24 cellular contexts compared by ENCODE assay signal in genomic region chr16:67230809-67231660, GRCh38. TPM values are rescaled to one million over a fixed set of nuclear protein-coding genes. Genes with fewer than 3 reads are reported as not detected.
DNase-seq lines count a peak whose midpoint lies in the region; ATAC-seq and TF ChIP-seq lines count a peak whose summit lies in the region.
"Had no signal": no experiment of that assay in that cellular context is flagged by ENCODE, and none has a peak within 500 bp of the region (broad histone marks: within the 10 kb centered on the region; RNA-seq: fewer than 3 reads in every experiment).

No MANE protein-coding gene starts in this region.

- H3K9me3 ChIP-seq in mucosa of descending colon = no peaks in the 10 kb centered on the region
- H3K9me3 ChIP-seq in HAP-1 = peaks cover 2% of the 10 kb centered on the region; the same call in 1 of the 2 replicates
- H3K9me3 ChIP-seq: left ventricle myocardium inferior, tibial artery had no signal

- peaks cover 23% of the 10 kb centered on the region for H3K4me1 Mint-ChIP-seq in activated naive CD8-positive, alpha-beta T cell treated with anti-CD3 and anti-CD28 coated beads, Interleukin-2, amount 50 U/mL, for 24 hours

- peaks cover 49% of the 10 kb centered on the region for H3K36me3 Mint-ChIP-seq in activated naive CD8-positive, alpha-beta T cell treated with anti-CD3 and anti-CD28 coated beads, Interleukin-2, amount 50 U/mL, for 24 hours (ENCODE audit: low read depth)

- TF ChIP-seq POLR2A in GM18951 (IDR thresholded peaks at IDR 0.05; ENCODE audit: extremely low read depth, insufficient read depth, insufficient read length) = peak; percentile 26
- TF ChIP-seq POLR2A in GM18505 (IDR thresholded peaks at IDR 0.05; ENCODE audit: borderline replicate concordance, extremely low read depth, insufficient read depth, insufficient read length) = no peak

- no peak overlapping the region for H3K4me3 Mint-ChIP-seq in activated naive CD8-positive, alpha-beta T cell treated with anti-CD3 and anti-CD28 coated beads, Interleukin-2, amount 50 U/mL, for 24 hours
- H3K4me3 Mint-ChIP-seq: brain; stimulated activated naive CD8-positive, alpha-beta T cell treated with anti-CD3 and anti-CD28 coated beads, Interleukin-15, amount 100 ng/mL, for 72 hours; WTC11 had no signal

- intact Hi-C loops in mucosa of descending colon (cut with DNase I, micrococcal nuclease) = no loop called here

- peak overlapping the region; percentile 29 for H3K27ac Mint-ChIP-seq in activated naive CD8-positive, alpha-beta T cell treated with anti-CD3 and anti-CD28 coated beads, Interleukin-2, amount 50 U/mL, for 24 hours
- H3K27ac Mint-ChIP-seq: activated T-helper 2 cell treated with anti-CD3 and anti-CD28 coated beads, Interferon-gamma antibody, Interleukin-2, Interleukin-4, amounts not matched to agents 10 μg/mL and 5 μg/mL and 100 μg/mL, durations not matched to agents 14 hours and 24 hours and 36 hours; WTC11 had no signal

- H3K27me3 ChIP-seq in HAP-1 (ENCODE audit: low read depth) = no peaks in the 10 kb centered on the region
- H3K27me3 ChIP-seq: foreskin keratinocyte, tibial artery had no signal

- peaks cover 8% of the 10 kb centered on the region for H3K4me1 ChIP-seq in mucosa of descending colon (ENCODE audit: low read depth)
- H3K4me1 ChIP-seq in HAP-1 = peaks cover 5% of the 10 kb centered on the region

- H3K36me3 ChIP-seq in mucosa of descending colon (ENCODE audit: low read depth) = peaks cover 4% of the 10 kb centered on the region
- peaks cover 46% of the 10 kb centered on the region for H3K36me3 ChIP-seq in HAP-1 (replicated peaks)

- no peak for TF ChIP-seq CTCF in mucosa of descending colon (IDR thresholded peaks at IDR 0.05)

- H3K27me3 Mint-ChIP-seq in activated naive CD8-positive, alpha-beta T cell treated with anti-CD3 and anti-CD28 coated beads, Interleukin-2, amount 50 U/mL, for 24 hours = peaks cover 3% of the 10 kb centered on the region
- H3K27me3 Mint-ChIP-seq: CD4-positive, CD25-positive, alpha-beta regulatory T cell; naive thymus-derived CD4-positive, alpha-beta T cell; stimulated activated naive CD8-positive, alpha-beta T cell treated with anti-CD3 and anti-CD28 coated beads, Interleukin-15, amount 100 ng/mL, for 72 hours had no signal

- ATAC-seq in activated naive CD8-positive, alpha-beta T cell treated with anti-CD3 and anti-CD28 coated beads, Interleukin-2, amount 50 U/mL, for 24 hours = no peak
- no peak for ATAC-seq in mucosa of descending colon
- no peak for ATAC-seq in GM18505 (IDR thresholded peaks at IDR 0.05; ENCODE audit: unreplicated experiment)
- ATAC-seq: esophagus mucosa; foreskin keratinocyte; naive thymus-derived CD4-positive, alpha-beta T cell; stimulated activated naive CD8-positive, alpha-beta T cell treated with anti-CD3 and anti-CD28 coated beads, Interleukin-15, amount 100 ng/mL, for 72 hours; WTC11 had no signal

- H3K9me3 Mint-ChIP-seq in activated naive CD8-positive, alpha-beta T cell treated with anti-CD3 and anti-CD28 coated beads, Interleukin-2, amount 50 U/mL, for 24 hours = no peaks in the 10 kb centered on the region
- H3K9me3 Mint-ChIP-seq: activated T-helper 2 cell treated with anti-CD3 and anti-CD28 coated beads, Interferon-gamma antibody, Interleukin-2, Interleukin-4, amounts not matched to agents 10 μg/mL and 5 μg/mL and 100 μg/mL, durations not matched to agents 14 hours and 24 hours and 36 hours; CD4-positive, CD25-positive, alpha-beta regulatory T cell; naive thymus-derived CD4-positive, alpha-beta T cell; stimulated activated naive CD8-positive, alpha-beta T cell treated with anti-CD3 and anti-CD28 coated beads, Interleukin-15, amount 100 ng/mL, for 72 hours; WTC11 had no signal

- DNase-seq in Daoy (ENCODE audit: low read depth) (peak; percentile 5), mucosa of descending colon (peak in 2 of 3 donors; percentile 17 to 42), HAP-1 (ENCODE audit: low spot score in 2 of 2) (no peak), RPMI8226 (no peak)
- DNase-seq in activated naive CD8-positive, alpha-beta T cell treated with anti-CD3 and anti-CD28 coated beads, Interleukin-2, amount 50 U/mL, for 24 hours = no peak
- DNase-seq: CD4-positive, CD25-positive, alpha-beta regulatory T cell; effector CD4-positive, alpha-beta T cell; foreskin keratinocyte; left ventricle myocardium inferior; naive thymus-derived CD4-positive, alpha-beta T cell; NCI-H187; NCI-H2227 treated with DMSO at 0.1 percent for 48 hours; NCI-H69; nucleus accumbens; stimulated activated CD4-positive, alpha-beta T cell treated with anti-CD3 and anti-CD28 coated beads, Interleukin-4, amount 100 ng/mL, for 24 hours; stimulated activated naive CD8-positive, alpha-beta T cell treated with anti-CD3 and anti-CD28 coated beads, Interleukin-15, amount 100 ng/mL, for 72 hours; T-helper 9 cell had no signal

- H3K4me3 ChIP-seq in mucosa of descending colon (no peak overlapping the region), HAP-1 (no peak overlapping the region)
- H3K4me3 ChIP-seq: left ventricle myocardium inferior, tibial artery had no signal

- in situ Hi-C loops in GM18951 (cut with MboI; ENCODE audit: low sequenced_read_pairs, unreplicated experiment) (no loop called here), HAP-1 (cut with MboI; ENCODE audit: low sequenced_read_pairs) (no loop called here)

RNA-seq across cellular contexts. Expression of gene TMEM208, which starts 4.1 kb away (rescaled TPM):
- total RNA-seq in Daoy (2014; rRNA removed; shearing (Covaris generic)) = 30.0 and 54.8 TPM in 2 replicates
- 10 to 100 TPM; 30.8 to 39.6 (median 36.1) TPM for total RNA-seq in mucosa of descending colon

RNA-seq across cellular contexts. Expression of gene FHOD1, which starts 16.2 kb away (rescaled TPM):
- total RNA-seq in Daoy (2014; rRNA removed; shearing (Covaris generic)) = 22.2 and 25.7 TPM in 2 replicates
- 10 to 100 TPM; 30.7 to 36.5 (median 34.1) TPM for total RNA-seq in mucosa of descending colon

RNA-seq across cellular contexts. Expression of gene SLC9A5, which starts 17.7 kb away (rescaled TPM):
- 1.7 and 1.8 TPM in 2 replicates for total RNA-seq in Daoy (2014; rRNA removed; shearing (Covaris generic))
- total RNA-seq in mucosa of descending colon = 1 to 10 TPM; 1.7 to 2.6 (median 1.9) TPM

RNA-seq across cellular contexts. Expression of gene ELMO3, which starts 32.1 kb away (rescaled TPM):
- 0.97 and 1.8 TPM in 2 replicates for total RNA-seq in Daoy (2014; rRNA removed; shearing (Covaris generic))
- 10 to 100 TPM; 25.4 to 68.0 (median 42.1) TPM for total RNA-seq in mucosa of descending colon

RNA-seq across cellular contexts. Expression of gene E2F4, which starts 39.1 kb away (rescaled TPM):
- 109 and 111 TPM in 2 replicates for total RNA-seq in Daoy (2014; rRNA removed; shearing (Covaris generic))
- 10 to 100 TPM; 70.5 to 77.4 (median 72.9) TPM for total RNA-seq in mucosa of descending colon

Comparison
In these comparisons a context has a peak if more than half of its experiments do, and no peak if none do; other contexts are left out.
1. DNase-seq: peak in Daoy (single experiment) and mucosa of descending colon (2 of 3); none in activated naive CD8-positive, alpha-beta T cell treated with anti-CD3 and anti-CD28 coated beads, Interleukin-2, amount 50 U/mL, for 24 hours (single experiment), HAP-1 (0 of 2) and RPMI8226 (single experiment).